11 cellular contexts compared by ENCODE assay signal in the genomic region with DNA sequence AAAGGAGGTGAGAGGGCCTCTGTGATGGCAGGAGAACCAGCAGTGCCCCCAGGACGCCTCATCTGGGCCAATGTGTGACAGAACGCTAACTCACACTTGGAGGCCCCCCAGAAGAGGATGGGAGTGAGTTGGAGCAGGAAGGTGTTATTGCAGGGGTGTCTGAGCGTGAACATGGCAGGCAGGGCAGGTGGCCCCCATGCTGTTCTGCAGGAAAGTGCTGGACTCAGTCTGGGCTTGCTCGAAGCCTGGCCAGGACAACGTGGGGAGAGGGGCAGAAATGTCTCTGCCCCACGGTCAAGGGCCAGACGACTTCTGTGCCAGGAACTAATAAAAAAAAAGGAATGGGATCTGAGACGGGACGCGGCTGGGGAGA. TPM values are rescaled to one million over a fixed set of nuclear protein-coding genes. Genes with fewer than 3 reads are reported as not detected.
DNase-seq lines count a peak whose midpoint lies in the region; ATAC-seq, FAIRE-seq and TF ChIP-seq lines count a peak whose summit lies in the region.
"Had no signal": no experiment of that assay in that cellular context is flagged by ENCODE, and none has a peak within 500 bp of the region (broad histone marks: within the 10 kb centered on the region; RNA-seq: fewer than 3 reads in every experiment).

No MANE protein-coding gene starts in this region.

- peaks cover 28% of the 10 kb centered on the region for H3K4me1 Mint-ChIP-seq in neural progenitor cell

- H3K9ac ChIP-seq in HUES6 (ENCODE audit: low read length) = no peak overlapping the region
- no peak overlapping the region for H3K9ac ChIP-seq in neural progenitor cell
- H3K9ac ChIP-seq in MM.1S (ENCODE audit: low read length) = no peak overlapping the region

- H4K20me1 ChIP-seq in neural progenitor cell (ENCODE audit: low read depth) = peaks cover 41% of the 10 kb centered on the region
- no peaks in the 10 kb centered on the region for H4K20me1 ChIP-seq in MM.1S (ENCODE audit: insufficient read depth, low read length)

- peak overlapping the region; percentile 96 for H3K4me3 Mint-ChIP-seq in neural progenitor cell

- H3K9me2 ChIP-seq in MM.1S (replicated peaks; ENCODE audit: insufficient read depth, low read length) = no peaks in the 10 kb centered on the region

- peaks cover 3% of the 10 kb centered on the region for H3K9me3 Mint-ChIP-seq in neural progenitor cell

- H3K27ac Mint-ChIP-seq in neural progenitor cell = no peak overlapping the region

- H3K27ac ChIP-seq in HUES6 (ENCODE audit: low read depth, low read length) (no peak overlapping the region), dorsolateral prefrontal cortex (peak overlapping the region in 51 of 59 donors; percentile 9 to 91 (median 82)), neural progenitor cell (no peak overlapping the region), MM.1S (ENCODE audit: low read length) (no peak overlapping the region)
- H3K27ac ChIP-seq: cardiac muscle cell had no signal

- no peak for FAIRE-seq in GM12891 (lab: Jason Lieb, UNC)

- intact Hi-C loops in dorsolateral prefrontal cortex (cut with DNase I) (loop anchor here (5.0 to 10.0 kb wide), 3 partner anchors 61 to 146 kb away; no protein-coding TSS in a partner anchor), mucosa of descending colon (cut with DNase I, micrococcal nuclease) (no loop called here)

- POLR2A ChIA-PET in AG04449 (lab: Yijun Ruan, JAX) = no interaction called here

- H3K4me2 ChIP-seq in neural progenitor cell (peak overlapping the region; percentile 70), MM.1S (ENCODE audit: low read depth, low read length) (no peak overlapping the region)

- H3K36me3 Mint-ChIP-seq in neural progenitor cell = peaks cover 4% of the 10 kb centered on the region

- ATAC-seq in mucosa of descending colon = no peak
- no peak for ATAC-seq in HG03442 (IDR thresholded peaks at IDR 0.05; ENCODE audit: unreplicated experiment)

- CTCF ChIA-PET in AG04449 (lab: Yijun Ruan, JAX) = interaction anchor here (0.9 to 3.8 kb wide), 5 partner anchors 52 to 310 kb away, joined by 3 to 16 read pairs (median 5); no protein-coding TSS in a partner anchor

- H3F3A ChIP-seq in neural progenitor cell (ENCODE audit: low read depth) (peaks cover 17% of the 10 kb centered on the region), MM.1S (ENCODE audit: insufficient read depth, low read length) (peaks cover 7% of the 10 kb centered on the region; the same call in 1 of the 2 replicates)

- no peak overlapping the region for H2AFZ ChIP-seq in neural progenitor cell (replicated peaks)
- H2AFZ ChIP-seq in MM.1S (ENCODE audit: low read length) = no peak overlapping the region

- H3K27me3 Mint-ChIP-seq in neural progenitor cell (ENCODE audit: insufficient read depth, low read depth) = peaks cover 60% of the 10 kb centered on the region

- H3K9me3 ChIP-seq in HUES6 (ENCODE audit: control insufficient read depth, insufficient read depth, low read depth, low read length) = no peaks in the 10 kb centered on the region
- no peaks in the 10 kb centered on the region for H3K9me3 ChIP-seq in neural progenitor cell (ENCODE audit: low read depth)
- no peaks in the 10 kb centered on the region for H3K9me3 ChIP-seq in mucosa of descending colon
- H3K9me3 ChIP-seq in MM.1S (replicated peaks; ENCODE audit: insufficient read depth, low read length) = no peaks in the 10 kb centered on the region

- H3K36me3 ChIP-seq in HUES6 (ENCODE audit: control insufficient read depth, insufficient read depth, low read length) (no peaks in the 10 kb centered on the region), neural progenitor cell (no peaks in the 10 kb centered on the region), mucosa of descending colon (ENCODE audit: low read depth) (no peaks in the 10 kb centered on the region), MM.1S (replicated peaks; ENCODE audit: insufficient read depth, low read length) (no peaks in the 10 kb centered on the region)
- H3K36me3 ChIP-seq: cardiac muscle cell had no signal

- H3K4me3 ChIP-seq in AG04449 (ENCODE audit: low read depth, low read length) (peak overlapping the region; percentile 50; the same call in 1 of the 2 replicates), HUES6 (ENCODE audit: low read depth, low read length) (peak overlapping the region; percentile 39), dorsolateral prefrontal cortex (peak overlapping the region in 57 of 59 donors; percentile 29 to 73 (median 59)), neural progenitor cell (peak overlapping the region; percentile 48), mucosa of descending colon (no peak overlapping the region), MM.1S (ENCODE audit: low read length) (no peak overlapping the region)

- TF ChIP-seq POLR2A in GM12891 (IDR thresholded peaks at IDR 0.05; ENCODE audit: low read depth, low read length) = no peak

- H3K27me3 ChIP-seq in HUES6 (ENCODE audit: control insufficient read depth, insufficient read depth, low read length) (peaks cover 90% of the 10 kb centered on the region), dorsolateral prefrontal cortex (peaks cover 0 to 14% (median 0%) of the 10 kb centered on the region in 45 donors), neural progenitor cell (peaks cover 98% of the 10 kb centered on the region), MM.1S (replicated peaks; ENCODE audit: insufficient read depth, low read length) (peaks cover 10% of the 10 kb centered on the region)

- H3K79me2 ChIP-seq in neural progenitor cell (ENCODE audit: low read depth) (no peaks in the 10 kb centered on the region), MM.1S (ENCODE audit: low read length) (no peaks in the 10 kb centered on the region)

- H3K4me1 ChIP-seq in HUES6 (ENCODE audit: control insufficient read depth, insufficient read depth, low read length) = peaks cover 21% of the 10 kb centered on the region
- H3K4me1 ChIP-seq in neural progenitor cell = peaks cover 6% of the 10 kb centered on the region
- H3K4me1 ChIP-seq in mucosa of descending colon (ENCODE audit: low read depth) = peaks cover 8% of the 10 kb centered on the region
- no peaks in the 10 kb centered on the region; the same call in 1 of the 2 replicates for H3K4me1 ChIP-seq in MM.1S (ENCODE audit: low read length)

- no peak for DNase-seq in AG04449 (ENCODE audit: low read depth, low spot score)
- peak in 1 of 10 donors; percentile 28 for DNase-seq in dorsolateral prefrontal cortex
- no peak for DNase-seq in neural progenitor cell (ENCODE audit: low spot score)
- DNase-seq in mucosa of descending colon = no peak
- DNase-seq in GM12891 (ENCODE audit: insufficient read length, low spot score) = no peak
- no peak for DNase-seq in MM.1S
- DNase-seq: islet precursor cell, NCI-H2107 had no signal

- TF ChIP-seq CTCF in AG04449 (IDR thresholded peaks at IDR 0.05; ENCODE audit: insufficient read depth, low read length, missing control alignments) (no peak), dorsolateral prefrontal cortex (IDR thresholded peaks at IDR 0.05 in 54 of 56, conservative IDR thresholded peaks at IDR 0.05 in 2 of 56; ENCODE audit: low read depth in 1 of 56, partially characterized antibody in 56 of 56) (no peak), neural progenitor cell (IDR thresholded peaks at IDR 0.05) (no peak), mucosa of descending colon (IDR thresholded peaks at IDR 0.05) (no peak), MM.1S (IDR thresholded peaks at IDR 0.05; ENCODE audit: low read length) (no peak)

TF ChIP-seq in GM12891, 5 proteins besides CTCF, POLR2A, EP300 and RAD21:
- TF ChIP-seq POLR2AphosphoS5 (IDR thresholded peaks at IDR 0.05; ENCODE audit: low read depth, low read length) (no peak), TAF1 (IDR thresholded peaks at IDR 0.05; ENCODE audit: low read depth, low read length) (no peak), SPI1 (IDR thresholded peaks at IDR 0.05; ENCODE audit: low read depth, low read length) (no peak), POU2F2 (IDR thresholded peaks at IDR 0.05; ENCODE audit: low read depth, low read length) (no peak), PAX5 (IDR thresholded peaks at IDR 0.05; ENCODE audit: insufficient read depth, low read length, severe bottlenecking) (no peak)

RNA-seq across cellular contexts. Expression of a gene that starts 0.9 kb away (rescaled TPM):
- total RNA-seq in dorsolateral prefrontal cortex (10 to 100 TPM in 119 of 120 experiments, 1 to 10 TPM in 1; 9.9 to 43.0 (median 23.9) TPM), neural progenitor cell (ENCODE audit: low replicate concordance) (1.9 and 2.5 TPM in 2 replicates), mucosa of descending colon (10 to 100 TPM in 1 of 3 donors, 1 to 10 TPM in 2; 3.6 to 53.3 (median 4.5) TPM)
- polyA plus RNA-seq in GM12891 (2012; ENCODE audit: low read depth, missing spikeins) = not detected

RNA-seq across cellular contexts. Expression of a gene that starts 27.6 kb away (rescaled TPM):
- total RNA-seq in dorsolateral prefrontal cortex = 100 to 1,000 TPM in 60 of 120 experiments, 10 to 100 TPM in 60; 56.2 to 127 (median 100.0) TPM
- total RNA-seq in neural progenitor cell (ENCODE audit: low replicate concordance) = 94.3 and 111 TPM in 2 replicates
- 100 to 1,000 TPM; 112 to 128 (median 123) TPM for total RNA-seq in mucosa of descending colon
- polyA plus RNA-seq in GM12891 (2012; ENCODE audit: low read depth, missing spikeins) = 113 TPM

RNA-seq across cellular contexts. Expression of a gene that starts 39.2 kb away (rescaled TPM):
- 100 to 1,000 TPM in 119 of 120 experiments, 10 to 100 TPM in 1; 70.3 to 199 (median 141) TPM for total RNA-seq in dorsolateral prefrontal cortex
- 246 and 288 TPM in 2 replicates for total RNA-seq in neural progenitor cell (ENCODE audit: low replicate concordance)
- total RNA-seq in mucosa of descending colon = 100 to 1,000 TPM in 2 of 3 donors, 10 to 100 TPM in 1; 80.8 to 116 (median 107) TPM
- 297 TPM for polyA plus RNA-seq in GM12891 (2012; ENCODE audit: low read depth, missing spikeins)

Comparison
In these comparisons a context has a peak if more than half of its experiments do, and no peak if none do; other contexts are left out.
1. H3K4me3 ChIP-seq: peak in AG04449 (single experiment), HUES6 (single experiment), dorsolateral prefrontal cortex (57 of 59) and neural progenitor cell (single experiment); none in mucosa of descending colon (single experiment) and MM.1S (single experiment).
2. H3K27ac ChIP-seq: peak in dorsolateral prefrontal cortex (51 of 59); none in HUES6 (single experiment), neural progenitor cell (single experiment) and MM.1S (single experiment).
3. intact Hi-C loops: an anchor here in dorsolateral prefrontal cortex (5.0 to 10.0 kb wide); none called in mucosa of descending colon.